ENCODE assay signal across 1 cellular context in genomic region chr1:200369131-200369530, GRCh38.
TF ChIP-seq lines count a peak whose summit lies in the region.

No MANE protein-coding gene starts in this region.

TF ChIP-seq in HepG2, 621 proteins besides CTCF, POLR2A, EP300 and RAD21 (continued from another document):
- TF ChIP-seq ZNF142 (CRISPR knock-in tag; IDR thresholded peaks at IDR 0.05) (no peak), SPEN (CRISPR knock-in tag; IDR thresholded peaks at IDR 0.05; ENCODE audit: low read depth) (no peak), ESRRA (CRISPR knock-in tag; IDR thresholded peaks at IDR 0.05; ENCODE audit: low read depth) (no peak), MTERF4 (CRISPR knock-in tag; IDR thresholded peaks at IDR 0.05) (no peak)
- TF ChIP-seq, protein P1, sequence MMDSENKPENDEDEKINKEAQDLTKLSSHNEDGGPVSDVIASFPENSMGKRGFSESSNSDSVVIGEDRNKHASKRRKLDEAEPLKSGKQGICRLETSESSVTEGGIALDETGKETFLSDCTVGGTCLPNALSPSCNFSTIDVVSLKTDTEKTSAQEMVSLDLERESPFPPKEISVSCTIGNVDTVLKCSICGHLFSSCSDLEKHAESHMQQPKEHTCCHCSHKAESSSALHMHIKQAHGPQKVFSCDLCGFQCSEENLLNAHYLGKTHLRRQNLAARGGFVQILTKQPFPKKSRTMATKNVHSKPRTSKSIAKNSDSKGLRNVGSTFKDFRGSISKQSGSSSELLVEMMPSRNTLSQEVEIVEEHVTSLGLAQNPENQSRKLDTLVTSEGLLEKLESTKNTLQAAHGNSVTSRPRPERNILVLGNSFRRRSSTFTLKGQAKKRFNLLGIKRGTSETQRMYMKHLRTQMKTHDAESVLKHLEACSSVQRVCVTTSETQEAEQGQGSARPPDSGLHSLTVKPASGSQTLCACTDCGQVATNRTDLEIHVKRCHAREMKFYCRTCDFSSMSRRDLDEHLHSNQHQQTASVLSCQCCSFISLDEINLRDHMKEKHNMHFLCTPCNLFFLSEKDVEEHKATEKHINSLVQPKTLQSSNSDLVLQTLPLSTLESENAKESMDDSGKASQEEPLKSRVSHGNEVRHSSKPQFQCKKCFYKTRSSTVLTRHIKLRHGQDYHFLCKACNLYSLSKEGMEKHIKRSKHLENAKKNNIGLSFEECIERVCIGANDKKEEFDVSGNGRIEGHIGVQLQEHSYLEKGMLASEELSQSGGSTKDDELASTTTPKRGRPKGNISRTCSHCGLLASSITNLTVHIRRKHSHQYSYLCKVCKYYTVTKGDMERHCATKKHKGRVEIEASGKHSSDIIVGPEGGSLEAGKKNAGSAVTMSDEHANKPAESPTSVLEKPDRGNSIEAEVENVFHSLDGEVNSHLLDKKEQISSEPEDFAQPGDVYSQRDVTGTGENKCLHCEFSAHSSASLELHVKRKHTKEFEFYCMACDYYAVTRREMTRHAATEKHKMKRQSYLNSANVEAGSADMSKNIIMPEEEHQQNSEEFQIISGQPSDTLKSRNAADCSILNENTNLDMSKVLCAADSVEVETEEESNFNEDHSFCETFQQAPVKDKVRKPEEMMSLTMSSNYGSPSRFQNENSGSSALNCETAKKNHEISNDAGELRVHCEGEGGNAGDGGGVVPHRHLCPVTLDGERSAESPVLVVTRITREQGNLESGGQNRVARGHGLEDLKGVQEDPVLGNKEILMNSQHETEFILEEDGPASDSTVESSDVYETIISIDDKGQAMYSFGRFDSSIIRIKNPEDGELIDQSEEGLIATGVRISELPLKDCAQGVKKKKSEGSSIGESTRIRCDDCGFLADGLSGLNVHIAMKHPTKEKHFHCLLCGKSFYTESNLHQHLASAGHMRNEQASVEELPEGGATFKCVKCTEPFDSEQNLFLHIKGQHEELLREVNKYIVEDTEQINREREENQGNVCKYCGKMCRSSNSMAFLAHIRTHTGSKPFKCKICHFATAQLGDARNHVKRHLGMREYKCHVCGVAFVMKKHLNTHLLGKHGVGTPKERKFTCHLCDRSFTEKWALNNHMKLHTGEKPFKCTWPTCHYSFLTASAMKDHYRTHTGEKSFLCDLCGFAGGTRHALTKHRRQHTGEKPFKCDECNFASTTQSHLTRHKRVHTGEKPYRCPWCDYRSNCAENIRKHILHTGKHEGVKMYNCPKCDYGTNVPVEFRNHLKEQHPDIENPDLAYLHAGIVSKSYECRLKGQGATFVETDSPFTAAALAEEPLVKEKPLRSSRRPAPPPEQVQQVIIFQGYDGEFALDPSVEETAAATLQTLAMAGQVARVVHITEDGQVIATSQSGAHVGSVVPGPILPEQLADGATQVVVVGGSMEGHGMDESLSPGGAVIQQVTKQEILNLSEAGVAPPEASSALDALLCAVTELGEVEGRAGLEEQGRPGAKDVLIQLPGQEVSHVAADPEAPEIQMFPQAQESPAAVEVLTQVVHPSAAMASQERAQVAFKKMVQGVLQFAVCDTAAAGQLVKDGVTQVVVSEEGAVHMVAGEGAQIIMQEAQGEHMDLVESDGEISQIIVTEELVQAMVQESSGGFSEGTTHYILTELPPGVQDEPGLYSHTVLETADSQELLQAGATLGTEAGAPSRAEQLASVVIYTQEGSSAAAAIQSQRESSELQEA (CRISPR knock-in tag; IDR thresholded peaks at IDR 0.05; ENCODE audit: not compliant biosample characterization): no peak
